ENCODE assay signal across 8 cellular contexts in the genomic region with DNA sequence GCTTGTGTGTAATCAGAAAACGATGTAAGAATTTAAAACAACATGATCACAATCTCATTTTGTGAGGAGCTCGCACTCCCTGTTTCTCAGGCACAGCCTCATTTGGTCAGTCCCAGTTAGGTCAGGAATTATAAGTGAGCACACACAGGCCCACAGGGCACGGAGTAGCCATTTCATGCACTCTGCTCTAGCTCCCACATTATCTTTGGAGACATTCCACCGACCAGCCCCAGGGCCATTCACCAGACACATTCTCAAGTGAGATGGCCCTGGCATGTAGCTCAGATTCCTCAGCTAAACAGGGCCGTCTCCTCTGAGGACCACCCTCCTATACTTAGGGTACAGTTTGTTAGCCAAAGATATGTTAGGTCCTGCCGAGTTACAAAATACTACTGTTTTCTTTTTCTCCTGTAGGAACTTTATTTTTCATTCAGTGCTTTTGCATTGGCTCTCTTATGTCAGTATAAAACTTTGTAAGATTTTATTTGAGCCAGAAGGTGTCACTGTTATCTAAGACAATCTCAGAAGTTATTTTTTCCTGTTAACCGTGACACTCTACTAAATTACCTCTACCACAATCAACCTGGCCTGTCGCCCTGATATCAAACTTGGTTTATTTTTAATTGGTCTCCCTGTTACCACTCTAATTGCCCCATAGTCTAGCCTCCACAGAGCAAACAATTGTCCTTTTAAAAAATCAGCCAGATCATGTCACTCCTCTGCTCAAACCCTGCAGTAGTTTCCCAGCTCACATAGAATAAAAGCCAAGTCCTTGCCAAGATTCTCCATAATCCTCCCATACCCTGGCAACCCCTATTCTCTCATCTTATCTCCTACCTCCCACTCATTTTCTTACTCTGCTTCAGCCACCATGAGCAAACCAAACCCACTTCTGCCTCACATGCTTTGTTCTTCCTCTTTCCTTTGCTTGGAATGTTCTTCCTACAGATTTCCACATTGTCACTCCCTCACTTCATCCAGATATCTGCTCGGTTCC.
DNase-seq lines count a peak whose midpoint lies in the region; ATAC-seq and TF ChIP-seq lines count a peak whose summit lies in the region.

No MANE protein-coding gene starts in this region.

- no peaks in the 10 kb centered on the region for H3K9me2 ChIP-seq in PC-9 (ENCODE audit: insufficient read depth)

- no peaks in the 10 kb centered on the region for H3K36me3 Mint-ChIP-seq in activated T-cell treated with anti-CD3 and anti-CD28 coated beads, Interleukin-2, amount 50 U/mL, for 4 hours (ENCODE audit: insufficient read depth)

- H3K36me3 ChIP-seq in PC-9 (ENCODE audit: low read depth) (no peaks in the 10 kb centered on the region), sigmoid colon (peaks cover 0 to 6% (median 0%) of the 10 kb centered on the region in 4 donors)

- POLR2A ChIA-PET in PC-9 (lab: Charles Lee; ENCODE audit: unreplicated experiment) = no interaction called here

- H3K27me3 Mint-ChIP-seq in activated T-cell treated with anti-CD3 and anti-CD28 coated beads, Interleukin-2, amount 50 U/mL, for 4 hours (ENCODE audit: low read depth) = no peaks in the 10 kb centered on the region

- no peak overlapping the region for H3K4me3 Mint-ChIP-seq in activated T-cell treated with anti-CD3 and anti-CD28 coated beads, Interleukin-2, amount 50 U/mL, for 4 hours

- DNase-seq in PC-9 (peak in 1 of 2 experiments; percentile 9), fibroblast of mammary gland (ENCODE audit: low read depth) (peak; percentile 27), sigmoid colon (no peak)
- DNase-seq in activated T-cell treated with anti-CD3 and anti-CD28 coated beads, Interleukin-2, amount 50 U/mL, for 4 hours = no peak
- DNase-seq in activated CD8-positive, alpha-beta memory T cell treated with anti-CD3 and anti-CD28 coated beads, Interleukin-2, amount 50 U/mL, for 4 hours = no peak

- no peaks in the 10 kb centered on the region; the same call in 1 of the 2 replicates for H3K79me2 ChIP-seq in PC-9 (ENCODE audit: low read depth)

- H3K4me1 Mint-ChIP-seq in activated T-cell treated with anti-CD3 and anti-CD28 coated beads, Interleukin-2, amount 50 U/mL, for 4 hours (ENCODE audit: low read depth) = peaks cover 4% of the 10 kb centered on the region

- H3K27me3 ChIP-seq in PC-9 (ENCODE audit: insufficient read depth, low read depth) (no peaks in the 10 kb centered on the region), sigmoid colon (no peaks in the 10 kb centered on the region)

- H3K9me3 ChIP-seq in PC-9 (ENCODE audit: insufficient read depth, low read depth) (no peaks in the 10 kb centered on the region), sigmoid colon (no peaks in the 10 kb centered on the region)

- H3K4me1 ChIP-seq in PC-9 (replicated peaks; ENCODE audit: insufficient read depth) (no peaks in the 10 kb centered on the region), sigmoid colon (peaks cover 0 to 33% (median 19%) of the 10 kb centered on the region in 4 donors)

- peak; percentile 8 for TF ChIP-seq CTCF in GM12873 (IDR thresholded peaks at IDR 0.05; ENCODE audit: insufficient read depth, low read depth, low read length, missing control alignments)
- TF ChIP-seq CTCF in PC-9 (conservative IDR thresholded peaks at IDR 0.05) = peak; percentile 39; the same call in 1 of the 2 replicates
- TF ChIP-seq CTCF in fibroblast of mammary gland (conservative IDR thresholded peaks at IDR 0.05; ENCODE audit: control insufficient read depth, insufficient read depth, low read depth, low read length) = no peak
- TF ChIP-seq CTCF in sigmoid colon (IDR thresholded peaks at IDR 0.05) = peak in 1 of 4 experiments; percentile 13

- H3K4me3 ChIP-seq in PC-9 = no peak overlapping the region
- no peak overlapping the region for H3K4me3 ChIP-seq in fibroblast of mammary gland (ENCODE audit: control insufficient read depth, low read depth, low read length)
- no peak overlapping the region for H3K4me3 ChIP-seq in sigmoid colon

- H3K9me3 Mint-ChIP-seq in activated T-cell treated with anti-CD3 and anti-CD28 coated beads, Interleukin-2, amount 50 U/mL, for 4 hours = no peaks in the 10 kb centered on the region

- no peak for TF ChIP-seq POLR2A in sigmoid colon (IDR thresholded peaks at IDR 0.05)

- H2AFZ ChIP-seq in PC-9 = no peak overlapping the region

- TF ChIP-seq EP300 in sigmoid colon (IDR thresholded peaks at IDR 0.05) = no peak

- H3K4me2 ChIP-seq in PC-9 = no peak overlapping the region

- ATAC-seq in GM18873 (IDR thresholded peaks at IDR 0.05; ENCODE audit: low FRiP score, unreplicated experiment) (no peak), HG03520 (IDR thresholded peaks at IDR 0.05; ENCODE audit: unreplicated experiment) (no peak)
- ATAC-seq in activated T-cell treated with anti-CD3 and anti-CD28 coated beads, Interleukin-2, amount 50 U/mL, for 4 hours = no peak

- no peak overlapping the region for H3K27ac ChIP-seq in PC-9
- H3K27ac ChIP-seq in sigmoid colon = peak overlapping the region; percentile 43 to 80 (median 72)

- intact Hi-C loops in PC-9 (cut with micrococcal nuclease; ENCODE audit: unreplicated experiment) (loop anchor here (10.0 kb wide), 1 partner anchor 474 kb away; no protein-coding TSS in a partner anchor), sigmoid colon (cut with DNase I) (loop anchor here (5.0 to 10.0 kb wide), 2 partner anchors 274 to 681 kb away; a partner anchor contains a TSS)

- CTCF ChIA-PET in PC-9 (lab: Charles Lee) = no interaction called here

- 48 to 58% methylated on average over 9 of the region's 9 CpGs for WGBS in sigmoid colon, 2 donors

- BruUV-seq in PC-9 (replicated peaks; lab: Mats Ljungman, UMichigan) = no TSS peak

- peaks cover 6% of the 10 kb centered on the region for H3F3A ChIP-seq in PC-9 (ENCODE audit: insufficient read depth, low read depth)

- no peaks in the 10 kb centered on the region for H4K20me1 ChIP-seq in PC-9 (ENCODE audit: insufficient read depth)
